In the genomic region with DNA sequence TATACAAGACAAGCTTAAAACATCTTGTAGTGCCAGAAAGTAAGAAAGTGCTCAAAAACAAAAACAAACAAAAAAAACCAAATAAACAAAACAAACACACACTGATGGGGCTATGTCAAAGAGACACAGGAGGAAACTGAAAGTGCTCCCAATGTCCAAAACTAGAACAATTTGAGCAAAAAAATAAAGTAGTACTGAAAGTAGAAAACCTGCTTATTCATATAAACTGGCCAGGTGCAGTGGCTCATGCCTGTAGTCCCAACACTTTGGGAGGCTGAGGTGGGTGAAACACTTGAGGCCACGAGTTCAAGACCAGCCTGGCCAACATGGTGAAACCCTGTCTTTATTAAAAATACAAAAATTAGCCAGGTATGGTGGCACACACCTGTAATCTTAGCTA, we compare ENCODE assay signal across 16 cellular contexts.
"Had no signal": no experiment of that assay in that cellular context is flagged by ENCODE, and none has a peak within 500 bp of the region (broad histone marks: within the 10 kb centered on the region; RNA-seq: fewer than 3 reads in every experiment).

No MANE protein-coding gene starts in this region.

- H3K27ac Mint-ChIP-seq: activated CD4-positive, alpha-beta T cell treated with anti-CD3 and anti-CD28 coated beads, Interleukin-2, amount 10 ng/mL, durations not matched to agents 7 days and 5 days; activated naive CD8-positive, alpha-beta T cell treated with anti-CD3 and anti-CD28 coated beads for 36 hours; brain had no signal

- DNase-seq: activated CD4-positive, alpha-beta T cell treated with anti-CD3 and anti-CD28 coated beads, Interleukin-2, amount 10 ng/mL, durations not matched to agents 7 days and 5 days; activated naive CD4-positive, alpha-beta T cell; activated naive CD8-positive, alpha-beta T cell treated with anti-CD3 and anti-CD28 coated beads for 36 hours; caudate nucleus; dorsolateral prefrontal cortex; mesenchymal stem cell; mucosa of descending colon; naive thymus-derived CD8-positive, alpha-beta T cell; pancreas; right lobe of liver; small intestine; stimulated activated CD4-positive, alpha-beta T cell treated with anti-CD3 and anti-CD28 coated beads, Interleukin-15, amount 100 ng/mL, for 24 hours; stimulated activated CD4-positive, alpha-beta T cell treated with anti-CD3 and anti-CD28 coated beads, Interleukin-2, amount 100 ng/mL, for 48 hours; stomach; trophoblast cell had no signal

- H3K27me3 Mint-ChIP-seq: activated CD4-positive, alpha-beta T cell treated with anti-CD3 and anti-CD28 coated beads, Interleukin-2, amount 10 ng/mL, durations not matched to agents 7 days and 5 days; activated naive CD8-positive, alpha-beta T cell treated with anti-CD3 and anti-CD28 coated beads for 36 hours; brain; naive thymus-derived CD8-positive, alpha-beta T cell had no signal

- ATAC-seq: mucosa of descending colon; naive thymus-derived CD8-positive, alpha-beta T cell; pancreas had no signal

- H3K9me3 Mint-ChIP-seq: activated naive CD8-positive, alpha-beta T cell treated with anti-CD3 and anti-CD28 coated beads for 36 hours; naive thymus-derived CD8-positive, alpha-beta T cell had no signal

- H3K36me3 Mint-ChIP-seq: activated naive CD8-positive, alpha-beta T cell treated with anti-CD3 and anti-CD28 coated beads for 36 hours; brain; naive thymus-derived CD8-positive, alpha-beta T cell had no signal

- H3K4me3 Mint-ChIP-seq: activated CD4-positive, alpha-beta T cell treated with anti-CD3 and anti-CD28 coated beads, Interleukin-2, amount 10 ng/mL, durations not matched to agents 7 days and 5 days; activated naive CD8-positive, alpha-beta T cell treated with anti-CD3 and anti-CD28 coated beads for 36 hours; brain had no signal
